Comparison of ENCODE assay signal across 23 cellular contexts in the genomic region with DNA sequence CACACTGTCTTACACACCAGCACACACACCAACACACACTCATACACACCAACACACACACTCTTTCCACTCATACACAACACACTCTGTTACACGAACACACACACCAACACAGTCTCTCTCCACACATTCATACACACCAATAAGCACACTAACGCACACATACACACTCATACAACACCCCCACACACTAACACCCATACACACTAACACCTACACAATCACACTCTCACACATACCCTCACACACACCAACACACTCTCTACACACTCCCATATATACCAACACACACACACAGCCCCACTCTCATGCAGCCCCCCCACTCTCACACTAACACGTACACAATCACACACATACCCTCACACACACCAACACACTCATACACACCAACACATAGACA.
DNase-seq lines count a peak whose midpoint lies in the region; FAIRE-seq lines count a peak whose summit lies in the region.
"Had no signal": no experiment of that assay in that cellular context is flagged by ENCODE, and none has a peak within 500 bp of the region (broad histone marks: within the 10 kb centered on the region; RNA-seq: fewer than 3 reads in every experiment).

No MANE protein-coding gene starts in this region.

- H3K9me3 Mint-ChIP-seq in activated CD4-positive, alpha-beta memory T cell treated with anti-CD3 and anti-CD28 coated beads for 36 hours: no peaks in the 10 kb centered on the region
- H3K9me3 Mint-ChIP-seq: CD8-positive, alpha-beta T cell had no signal

- peak; percentile 94 for FAIRE-seq in urothelium cell line (lab: Jason Lieb, UNC)
- FAIRE-seq: GM12891 had no signal

- H3K4me3 Mint-ChIP-seq in activated CD4-positive, alpha-beta memory T cell treated with anti-CD3 and anti-CD28 coated beads for 36 hours: no peak overlapping the region
- H3K4me3 Mint-ChIP-seq: CD8-positive, alpha-beta T cell had no signal

- no peak overlapping the region for H3K27ac Mint-ChIP-seq in activated CD4-positive, alpha-beta memory T cell treated with anti-CD3 and anti-CD28 coated beads for 36 hours
- H3K27ac Mint-ChIP-seq: CD8-positive, alpha-beta T cell had no signal

- H3K27me3 Mint-ChIP-seq in activated CD4-positive, alpha-beta memory T cell treated with anti-CD3 and anti-CD28 coated beads for 36 hours: no peaks in the 10 kb centered on the region

- CTCF ChIA-PET in activated CD4-positive, alpha-beta memory T cell treated with anti-CD3 and anti-CD28 coated beads for 36 hours (lab: Charles Lee): no interaction called here

- intact Hi-C loops in activated CD4-positive, alpha-beta memory T cell treated with anti-CD3 and anti-CD28 coated beads for 36 hours (cut with micrococcal nuclease): no loop called here

- H3K27me3 ChIP-seq in layer of hippocampus (ENCODE audit: control insufficient read depth, insufficient read depth, low read length): no peaks in the 10 kb centered on the region
- H3K27me3 ChIP-seq: MG63, SJCRH30 had no signal

- no peaks in the 10 kb centered on the region for H3K4me1 Mint-ChIP-seq in activated CD4-positive, alpha-beta memory T cell treated with anti-CD3 and anti-CD28 coated beads for 36 hours (ENCODE audit: low read depth)

- POLR2A ChIA-PET in activated CD4-positive, alpha-beta memory T cell treated with anti-CD3 and anti-CD28 coated beads for 36 hours (lab: Charles Lee): no interaction called here

- no peak for DNase-seq in urothelium cell line (ENCODE audit: low spot score)
- DNase-seq in NCI-H128 (lab: John Stamatoyannopoulos, UW; ENCODE audit: unreplicated experiment): no peak
- DNase-seq in DMS 273 (lab: John Stamatoyannopoulos, UW; ENCODE audit: unreplicated experiment): no peak
- no peak for DNase-seq in activated CD4-positive, alpha-beta memory T cell treated with anti-CD3 and anti-CD28 coated beads for 36 hours
- DNase-seq: Caco-2; CD8-positive, alpha-beta T cell; DMS79 treated with DMSO at 0.1 percent for 48 hours; GF-D8; H7; KG1; MG63; NCI-H1417; NCI-H1694; NCI-H2029 treated with DMSO at 0.1 percent for 48 hours; NCI-H446 treated with DMSO at 0.1 percent for 48 hours; NCI-H526 treated with DMSO at 0.1 percent for 48 hours; PC-9; SJCRH30 had no signal

- peak overlapping the region; percentile 82 for H3K27ac ChIP-seq in angular gyrus (ENCODE audit: low read depth, low read length)
- H3K27ac ChIP-seq in cingulate gyrus (ENCODE audit: low read depth, low read length): peak overlapping the region; percentile 98
- peak overlapping the region; percentile 95 for H3K27ac ChIP-seq in layer of hippocampus (ENCODE audit: low read depth, low read length)
- H3K27ac ChIP-seq: C4-2B, PC-9, SJCRH30 had no signal

- no peaks in the 10 kb centered on the region for H3K36me3 Mint-ChIP-seq in activated CD4-positive, alpha-beta memory T cell treated with anti-CD3 and anti-CD28 coated beads for 36 hours
- H3K36me3 Mint-ChIP-seq: CD8-positive, alpha-beta T cell had no signal
